Comparison of ENCODE assay signal across 8 cellular contexts in genomic region chr15:70854669-70854976, GRCh38. TPM values are rescaled to one million over a fixed set of nuclear protein-coding genes. Genes with fewer than 3 reads are reported as not detected.
DNase-seq lines count a peak whose midpoint lies in the region; ATAC-seq and TF ChIP-seq lines count a peak whose summit lies in the region.

No MANE protein-coding gene starts in this region.

- ATAC-seq in memory B cell (ENCODE audit: low read depth) (no peak), HG03280 (IDR thresholded peaks at IDR 0.05; ENCODE audit: unreplicated experiment) (no peak)

- no peak overlapping the region for H3K4me3 ChIP-seq in KMS-11 (IDR thresholded peaks at IDR 0.05; ENCODE audit: insufficient read depth, low read depth, low read length)

- H3K4me2 ChIP-seq in KMS-11 = peak overlapping the region; percentile 64

- H3K27ac ChIP-seq in KMS-11 = no peak overlapping the region

- peaks cover 4% of the 10 kb centered on the region for H3K4me1 Mint-ChIP-seq in memory B cell

- no peaks in the 10 kb centered on the region for H4K20me1 ChIP-seq in KMS-11 (ENCODE audit: insufficient read depth)

- peak overlapping the region; percentile 92 for H2AFZ ChIP-seq in KMS-11 (ENCODE audit: low read depth)

- no peaks in the 10 kb centered on the region for H3K4me1 ChIP-seq in KMS-11 (ENCODE audit: low read depth, poor library complexity, severe bottlenecking)

- peaks cover 34% of the 10 kb centered on the region for H3K27me3 Mint-ChIP-seq in memory B cell

- DNase-seq in AG09319 (ENCODE audit: extremely low read depth, low read depth) (no peak), cerebellum (ENCODE audit: low spot score) (peak; percentile 24), memory B cell (ENCODE audit: low spot score in 2 of 2) (no peak), NCI-H524 treated with DMSO at 0.1 percent for 48 hours (lab: John Stamatoyannopoulos, UW) (no peak), NCI-H1694 (lab: John Stamatoyannopoulos, UW) (no peak), middle frontal gyrus (ENCODE audit: extremely low spot score, low spot score) (no peak)

- H3K9ac ChIP-seq in KMS-11 = no peak overlapping the region; the same call in 1 of the 2 replicates

- no peak overlapping the region for H3K27ac Mint-ChIP-seq in memory B cell

- H3K4me3 Mint-ChIP-seq in memory B cell = peak overlapping the region; percentile 87

- H3K9me3 Mint-ChIP-seq in memory B cell = no peaks in the 10 kb centered on the region

- no peaks in the 10 kb centered on the region for H3K36me3 Mint-ChIP-seq in memory B cell

- no peaks in the 10 kb centered on the region for H3K36me3 ChIP-seq in KMS-11 (ENCODE audit: insufficient read depth)

- no peaks in the 10 kb centered on the region for H3K79me2 ChIP-seq in KMS-11 (ENCODE audit: insufficient read depth, low read depth)

- peak; percentile 10 for TF ChIP-seq CTCF in AG09319 (IDR thresholded peaks at IDR 0.05; ENCODE audit: low read depth, low read length)
- TF ChIP-seq CTCF in KMS-11 (conservative IDR thresholded peaks at IDR 0.05; ENCODE audit: low read depth, low read length) = no peak

- H3K27me3 ChIP-seq in KMS-11 (ENCODE audit: insufficient read depth, low read depth) = no peaks in the 10 kb centered on the region

RNA-seq across cellular contexts. Expression of gene LARP6, which starts 0.7 kb away (rescaled TPM):
- total RNA-seq in cerebellum = 5.1 TPM

RNA-seq across cellular contexts. Expression of gene THAP10, which starts 37.6 kb away (rescaled TPM):
- total RNA-seq in cerebellum = 5.1 TPM

RNA-seq across cellular contexts. Expression of gene LRRC49, which starts 38.0 kb away (rescaled TPM):
- 106 TPM for total RNA-seq in cerebellum
